ENCODE assay signal across 8 cellular contexts in the genomic region with DNA sequence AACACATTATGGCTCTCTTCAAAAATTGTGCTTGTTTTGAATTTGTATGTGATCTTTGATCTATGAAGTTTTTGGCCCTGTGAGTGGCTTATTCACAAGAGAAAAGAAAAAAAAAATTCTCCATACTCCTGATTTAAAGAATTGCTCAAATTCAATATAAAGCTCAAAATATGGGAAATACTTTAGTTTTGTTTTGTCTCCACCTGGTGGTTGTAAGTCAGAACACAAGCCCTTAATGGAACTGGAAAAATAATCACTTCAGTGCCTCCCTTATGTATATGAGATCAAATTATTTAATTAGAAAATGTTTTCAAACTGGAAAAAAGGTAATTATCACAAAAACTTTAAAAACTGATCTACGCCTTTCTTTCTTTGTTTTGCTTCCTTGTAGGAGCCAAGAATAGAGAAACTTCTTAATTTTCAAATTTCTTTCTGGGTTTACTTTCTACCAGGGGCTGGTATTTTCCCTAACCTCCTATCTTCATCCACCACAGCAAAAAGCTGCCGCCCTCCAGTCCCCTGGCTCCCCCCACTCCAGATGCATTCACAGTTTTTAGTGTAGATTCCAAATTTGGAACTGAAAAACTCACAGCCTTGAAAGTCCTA. TPM values are rescaled to one million over a fixed set of nuclear protein-coding genes. Genes with fewer than 3 reads are reported as not detected.
DNase-seq lines count a peak whose midpoint lies in the region; ATAC-seq, FAIRE-seq and TF ChIP-seq lines count a peak whose summit lies in the region.

No MANE protein-coding gene starts in this region.

- H3K27me3 Mint-ChIP-seq in endodermal cell (ENCODE audit: insufficient read depth) = no peaks in the 10 kb centered on the region

- peak; percentile 59 to 92 (median 89) for TF ChIP-seq CTCF in Peyer's patch (IDR thresholded peaks at IDR 0.05)
- peak; percentile 93 for TF ChIP-seq CTCF in endodermal cell (conservative IDR thresholded peaks at IDR 0.05)

- H3K36me3 Mint-ChIP-seq in endodermal cell (ENCODE audit: low read depth) = no peaks in the 10 kb centered on the region

- H3K27ac Mint-ChIP-seq in endodermal cell = no peak overlapping the region

- DNase-seq in LHCN-M2 (ENCODE audit: low read depth) = peak; percentile 48
- DNase-seq in Peyer's patch = no peak
- DNase-seq in endodermal cell = no peak
- peak; percentile 65 for DNase-seq in myocyte (ENCODE audit: low read depth)
- no peak for DNase-seq in UCSD-AML1 (lab: John Stamatoyannopoulos, UW; ENCODE audit: unreplicated experiment)
- no peak for DNase-seq in stimulated activated CD4-positive, alpha-beta T cell treated with anti-CD3 and anti-CD28 coated beads, Interleukin-2, amount 100 ng/mL, for 24 hours

- no peak for ATAC-seq in GM19452 (IDR thresholded peaks at IDR 0.05; ENCODE audit: unreplicated experiment)

- H3K27ac ChIP-seq in Peyer's patch (no peak overlapping the region), endodermal cell (ENCODE audit: low read depth, low read length) (no peak overlapping the region)

- no peak overlapping the region for H3K9ac ChIP-seq in endodermal cell (ENCODE audit: extremely low read depth, low read length, poor library complexity, severe bottlenecking)

- H3K27me3 ChIP-seq in Peyer's patch (no peaks in the 10 kb centered on the region), endodermal cell (ENCODE audit: control insufficient read depth, insufficient read depth, low read length, poor library complexity, severe bottlenecking) (no peaks in the 10 kb centered on the region)

- H3K36me3 ChIP-seq in Peyer's patch (no peaks in the 10 kb centered on the region), endodermal cell (ENCODE audit: control insufficient read depth, insufficient read depth, low read length) (no peaks in the 10 kb centered on the region)

- peaks cover 3% of the 10 kb centered on the region for H3K4me1 Mint-ChIP-seq in endodermal cell

- WGBS in endodermal cell (ENCODE audit: insufficient coverage in 1 of 2, insufficient read length in 1 of 2), 2 experiments = 2 to 6% methylated on average over 2 of the region's 2 CpGs

- H3K9me3 ChIP-seq in Peyer's patch = peaks cover 0 to under 1% (median under 1%) of the 10 kb centered on the region in 4 donors
- H3K9me3 ChIP-seq in endodermal cell (ENCODE audit: control insufficient read depth, low read length) = peaks cover 14% of the 10 kb centered on the region

- H3K4me3 ChIP-seq in Peyer's patch = no peak overlapping the region
- no peak overlapping the region for H3K4me3 ChIP-seq in endodermal cell (ENCODE audit: low read length)

- no peak for TF ChIP-seq POLR2A in Peyer's patch (IDR thresholded peaks at IDR 0.05)

- no peaks in the 10 kb centered on the region for H3K4me1 ChIP-seq in Peyer's patch
- no peaks in the 10 kb centered on the region for H3K4me1 ChIP-seq in endodermal cell (ENCODE audit: control insufficient read depth, insufficient read depth, low read length)

- peaks cover 12% of the 10 kb centered on the region for H3K9me3 Mint-ChIP-seq in endodermal cell

- FAIRE-seq in G401.6 (lab: Jason Lieb, UNC) = peak; percentile 95

- no peak overlapping the region for H3K4me3 Mint-ChIP-seq in endodermal cell

RNA-seq across cellular contexts. Expression of a gene that starts 50.6 kb away (rescaled TPM):
- 91.6 and 149 TPM in 2 replicates for total RNA-seq in LHCN-M2 (2014; rRNA removed)
- polyA plus RNA-seq in LHCN-M2 (2012) = 56.7 TPM
- 100 to 1,000 TPM; 102 to 136 (median 119) TPM for total RNA-seq in Peyer's patch
- 10 to 100 TPM; 78.4 to 81.8 TPM for total RNA-seq in endodermal cell
- 87.7 TPM for polyA plus RNA-seq in endodermal cell (2013, experiment 1 of 2)
- polyA plus RNA-seq in endodermal cell (2013, experiment 2 of 2) = 78.9 TPM
- 68.2 and 80.6 TPM in 2 replicates for total RNA-seq in myocyte
- 68.1 TPM for polyA plus RNA-seq in myocyte (2012)

RNA-seq across cellular contexts. Expression of a gene that starts 50.9 kb away (rescaled TPM):
- total RNA-seq in LHCN-M2 (2014; rRNA removed) (87.3 and 120 TPM in 2 replicates), Peyer's patch (100 to 1,000 TPM in 2 of 4 donors, 10 to 100 TPM in 2; 83.1 to 201 (median 109) TPM), endodermal cell (10 to 100 TPM; 63.5 to 63.7 TPM), myocyte (124 and 179 TPM in 2 replicates)
- 25.7 TPM for polyA plus RNA-seq in LHCN-M2 (2012)
- 98.8 TPM for polyA plus RNA-seq in endodermal cell (2013, experiment 1 of 2)
- 89.7 TPM for polyA plus RNA-seq in endodermal cell (2013, experiment 2 of 2)
- 27.1 TPM for polyA plus RNA-seq in myocyte (2012)

Comparison
In these comparisons a context has a peak if more than half of its experiments do, and no peak if none do; other contexts are left out.
1. DNase-seq: peak in LHCN-M2 (single experiment) and myocyte (single experiment); none in Peyer's patch (0 of 3), endodermal cell (single experiment), UCSD-AML1 (single experiment) and stimulated activated CD4-positive, alpha-beta T cell treated with anti-CD3 and anti-CD28 coated beads, Interleukin-2, amount 100 ng/mL, for 24 hours (0 of 2).